Comparison of ENCODE assay signal across 2 cellular contexts in genomic region chr11:57073121-57073520, GRCh38.
TF ChIP-seq lines count a peak whose summit lies in the region.

No MANE protein-coding gene starts in this region.

TF ChIP-seq in A549, 52 proteins besides CTCF, POLR2A, EP300 and RAD21 (continued from another document):
- TF ChIP-seq USF2 (IDR thresholded peaks at IDR 0.05) (no peak), ZSCAN20 (CRISPR knock-in tag; IDR thresholded peaks at IDR 0.05) (no peak), HOXA7 (CRISPR knock-in tag; IDR thresholded peaks at IDR 0.05) (no peak), TP53 (CRISPR knock-in tag; IDR thresholded peaks at IDR 0.05) (no peak), HMGXB4 (CRISPR knock-in tag; IDR thresholded peaks at IDR 0.05; ENCODE audit: borderline replicate concordance) (no peak), HEYL (CRISPR knock-in tag; IDR thresholded peaks at IDR 0.05) (no peak), ZC3H11A (IDR thresholded peaks at IDR 0.05) (no peak), HOXB5 (CRISPR knock-in tag; IDR thresholded peaks at IDR 0.05) (no peak), ZNF302 (CRISPR knock-in tag; IDR thresholded peaks at IDR 0.05) (no peak), ZFP36 (IDR thresholded peaks at IDR 0.05; ENCODE audit: borderline replicate concordance, partially characterized antibody) (no peak)

TF ChIP-seq in IMR-90, 13 proteins besides CTCF, POLR2A, EP300 and RAD21:
- no peak for TF ChIP-seq USF2 (IDR thresholded peaks at IDR 0.05; ENCODE audit: low read depth, low read length)
- no peak for TF ChIP-seq BHLHE40 (IDR thresholded peaks at IDR 0.05; ENCODE audit: low read depth, low read length)
- no peak for TF ChIP-seq NFE2L2 (IDR thresholded peaks at IDR 0.05; ENCODE audit: low read depth, low read length)
- no peak for TF ChIP-seq RFX5 (IDR thresholded peaks at IDR 0.05; ENCODE audit: low read depth, low read length)
- no peak for TF ChIP-seq MAFK (IDR thresholded peaks at IDR 0.05; ENCODE audit: low read depth, low read length)
- TF ChIP-seq MXI1 (IDR thresholded peaks at IDR 0.05; ENCODE audit: borderline replicate concordance, low read depth, low read length) = no peak
- TF ChIP-seq FOS (IDR thresholded peaks at IDR 0.05; ENCODE audit: low read depth, low read length) = no peak
- TF ChIP-seq ELK1 (IDR thresholded peaks at IDR 0.05; ENCODE audit: borderline replicate concordance, low read depth, low read length) = no peak
- no peak for TF ChIP-seq MAZ (IDR thresholded peaks at IDR 0.05; ENCODE audit: borderline replicate concordance, low read depth, low read length)
- no peak for TF ChIP-seq RCOR1 (IDR thresholded peaks at IDR 0.05; ENCODE audit: insufficient replicate concordance, low read length)
- no peak for TF ChIP-seq CHD1 (IDR thresholded peaks at IDR 0.05; ENCODE audit: low read depth, low read length)
- TF ChIP-seq CEBPB (IDR thresholded peaks at IDR 0.05; ENCODE audit: low read depth, low read length) = no peak
- no peak for TF ChIP-seq SMC3 (IDR thresholded peaks at IDR 0.05; ENCODE audit: low read depth, low read length)
